In the genomic region with DNA sequence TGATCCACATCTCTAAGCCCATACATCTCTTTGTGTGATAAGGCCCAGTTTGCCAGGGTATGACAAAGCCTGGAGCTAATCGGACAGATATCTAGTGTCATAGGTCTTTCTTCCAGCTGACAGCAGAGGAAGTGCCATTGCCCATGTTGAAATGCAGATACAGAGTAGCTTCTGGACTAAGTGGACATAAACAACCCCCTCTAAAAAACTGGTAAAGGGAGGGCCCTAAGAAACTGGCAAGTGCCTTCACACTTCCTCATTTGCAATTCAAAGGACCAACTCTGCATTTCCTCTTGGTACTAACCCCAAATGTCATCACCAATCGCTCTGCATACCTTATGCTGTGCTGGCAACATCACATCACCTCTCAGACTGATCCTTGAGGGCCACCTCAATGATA, we compare ENCODE assay signal across 9 cellular contexts. TPM values are rescaled to one million over a fixed set of nuclear protein-coding genes. Genes with fewer than 3 reads are reported as not detected.
DNase-seq lines count a peak whose midpoint lies in the region; ATAC-seq and TF ChIP-seq lines count a peak whose summit lies in the region.
"Had no signal": no experiment of that assay in that cellular context is flagged by ENCODE, and none has a peak within 500 bp of the region (broad histone marks: within the 10 kb centered on the region; RNA-seq: fewer than 3 reads in every experiment).

No MANE protein-coding gene starts in this region.

- H3K4me1 ChIP-seq in mucosa of descending colon (ENCODE audit: low read depth) = no peaks in the 10 kb centered on the region

- no peaks in the 10 kb centered on the region for H3K36me3 ChIP-seq in mucosa of descending colon (ENCODE audit: low read depth)

- ATAC-seq in GM18861 (IDR thresholded peaks at IDR 0.05; ENCODE audit: unreplicated experiment) (peak; percentile 85), HG02798 (IDR thresholded peaks at IDR 0.05; ENCODE audit: poor library complexity, unreplicated experiment) (peak; percentile 69), mucosa of descending colon (peak; percentile 36)

- H3K4me3 ChIP-seq in mucosa of descending colon = no peak overlapping the region

- TF ChIP-seq CTCF in mucosa of descending colon (IDR thresholded peaks at IDR 0.05) = no peak

- H3K9me3 ChIP-seq in mucosa of descending colon = no peaks in the 10 kb centered on the region

- intact Hi-C loops in mucosa of descending colon (cut with DNase I, micrococcal nuclease) = no loop called here

- peak; percentile 75 for DNase-seq in NOMO-1 treated with dmso at 0.1 percent for 144 hours (lab: John Stamatoyannopoulos, UW; ENCODE audit: unreplicated experiment)
- DNase-seq in mucosa of descending colon = no peak
- DNase-seq in NCI-H748 (lab: John Stamatoyannopoulos, UW; ENCODE audit: unreplicated experiment) = no peak
- no peak for DNase-seq in UCSD-AML1 (lab: John Stamatoyannopoulos, UW; ENCODE audit: unreplicated experiment)
- no peak for DNase-seq in NCI-H2107 (lab: John Stamatoyannopoulos, UW)
- DNase-seq in NCI-H187 treated with DMSO at 0.1 percent for 48 hours (lab: John Stamatoyannopoulos, UW) = no peak
- DNase-seq: central memory CD4-positive, alpha-beta T cell had no signal

RNA-seq across cellular contexts. Expression of gene ARHGEF6, which starts 20.8 kb away (rescaled TPM):
- total RNA-seq in mucosa of descending colon = 10 to 100 TPM in 1 of 3 donors, 1 to 10 TPM in 2; 2.8 to 17.2 (median 6.6) TPM
